Comparison of ENCODE assay signal across 22 cellular contexts in the genomic region with DNA sequence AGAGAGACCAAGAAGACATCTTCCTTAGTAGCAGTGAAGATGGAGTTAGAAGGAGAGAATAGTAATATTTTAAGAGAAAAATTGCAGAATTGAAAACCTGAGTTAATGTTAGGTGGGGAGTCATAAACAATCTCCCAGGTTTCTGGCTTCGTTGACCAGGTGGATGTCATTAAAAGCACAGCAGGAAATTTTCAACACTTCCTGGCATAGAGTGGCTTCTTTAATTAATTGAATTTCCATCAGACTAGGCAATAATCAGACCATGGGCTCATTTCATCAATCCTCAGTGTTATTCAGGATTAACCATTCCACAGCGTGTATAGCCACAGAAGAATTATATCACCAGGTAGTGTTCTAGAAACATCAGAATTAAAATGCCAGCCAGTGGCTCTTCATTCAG.
DNase-seq lines count a peak whose midpoint lies in the region; ATAC-seq and TF ChIP-seq lines count a peak whose summit lies in the region.
"Had no signal": no experiment of that assay in that cellular context is flagged by ENCODE, and none has a peak within 500 bp of the region (broad histone marks: within the 10 kb centered on the region; RNA-seq: fewer than 3 reads in every experiment).

No MANE protein-coding gene starts in this region.

- peak; percentile 27 for DNase-seq in NCI-H748 (lab: John Stamatoyannopoulos, UW; ENCODE audit: unreplicated experiment)
- DNase-seq in NCI-H748 treated with DMSO at 0.1 percent for 48 hours (lab: John Stamatoyannopoulos, UW) = no peak
- peak; percentile 72 for DNase-seq in NCI-H146 (lab: John Stamatoyannopoulos, UW)
- peak; percentile 55 for DNase-seq in cerebellar cortex (ENCODE audit: low spot score)
- no peak for DNase-seq in nephron progenitor cell
- no peak for DNase-seq in COR-L47 (lab: John Stamatoyannopoulos, UW)
- DNase-seq: 8988T; ACHN; AML-193; BE2C; Calu3; CD4-positive, alpha-beta T cell; CD8-positive, alpha-beta memory T cell; DND-41; GDM1; GM23248; H7; HCEC 1CT had no signal

- peak overlapping the region; percentile 12 for H3K27ac Mint-ChIP-seq in nephron progenitor cell
- H3K27ac Mint-ChIP-seq: CD14-positive monocyte; CD4-positive, alpha-beta T cell; CD8-positive, alpha-beta memory T cell had no signal

- no peak for TF ChIP-seq CTCF in nephron progenitor cell (IDR thresholded peaks at IDR 0.05)

- H3K4me1 Mint-ChIP-seq in nephron progenitor cell = peaks cover 19% of the 10 kb centered on the region
- H3K4me1 Mint-ChIP-seq: CD14-positive monocyte; CD8-positive, alpha-beta memory T cell had no signal

- no peak for ATAC-seq in HG03025 (IDR thresholded peaks at IDR 0.05; ENCODE audit: low FRiP score, unreplicated experiment)
- ATAC-seq: A549, GM12878 had no signal

- H3K27me3 Mint-ChIP-seq in nephron progenitor cell (ENCODE audit: low read depth, poor library complexity) = no peaks in the 10 kb centered on the region
- H3K27me3 Mint-ChIP-seq: CD4-positive, alpha-beta T cell; CD8-positive, alpha-beta memory T cell had no signal

- no peak overlapping the region for H3K4me3 Mint-ChIP-seq in nephron progenitor cell
- H3K4me3 Mint-ChIP-seq: CD14-positive monocyte; CD4-positive, alpha-beta T cell; CD8-positive, alpha-beta memory T cell had no signal

- H3K36me3 Mint-ChIP-seq in nephron progenitor cell (ENCODE audit: low read depth) = peaks cover 3% of the 10 kb centered on the region
- H3K36me3 Mint-ChIP-seq: CD14-positive monocyte had no signal

- peaks cover 4% of the 10 kb centered on the region for H3K9me3 Mint-ChIP-seq in nephron progenitor cell
- H3K9me3 Mint-ChIP-seq: CD4-positive, alpha-beta T cell; CD8-positive, alpha-beta memory T cell had no signal

Comparison
In these comparisons a context has a peak if more than half of its experiments do, and no peak if none do; other contexts are left out.
1. DNase-seq: peak in NCI-H748 (single experiment), NCI-H146 (single experiment) and cerebellar cortex (single experiment); none in NCI-H748 treated with DMSO at 0.1 percent for 48 hours (single experiment), nephron progenitor cell (single experiment) and COR-L47 (single experiment).